Comparison of ENCODE assay signal across 8 cellular contexts in genomic region chr7:6272481-6273323, GRCh38. TPM values are rescaled to one million over a fixed set of nuclear protein-coding genes. Genes with fewer than 3 reads are reported as not detected.
A peak's percentile ranks its signal among the peaks of the same experiment; 100 is the strongest.
DNase-seq lines count a peak whose midpoint lies in the region; ATAC-seq and TF ChIP-seq lines count a peak whose summit lies in the region.

TSS of gene CYTH3 (minus strand) at chr7:6272624. CDS start at chr7:6272507, 117 bp downstream.

- no peaks in the 10 kb centered on the region for H3K36me3 Mint-ChIP-seq in activated CD8-positive, alpha-beta T cell treated with anti-CD3 and anti-CD28 coated beads, Interleukin-2, amount 10 ng/mL, durations not matched to agents 7 days and 5 days (ENCODE audit: low read depth)

- in situ Hi-C loops in GM18951 (cut with MboI; ENCODE audit: low sequenced_read_pairs, unreplicated experiment): no loop called here

- peak; percentile 83 for ATAC-seq in HG03139 (IDR thresholded peaks at IDR 0.05; ENCODE audit: unreplicated experiment)
- peak; percentile 92 for ATAC-seq in activated CD8-positive, alpha-beta T cell treated with anti-CD3 and anti-CD28 coated beads, Interleukin-2, amount 10 ng/mL, durations not matched to agents 7 days and 5 days

- CTCF ChIA-PET in activated CD8-positive, alpha-beta T cell treated with anti-CD3 and anti-CD28 coated beads, Interleukin-2, amount 10 ng/mL, durations not matched to agents 7 days and 5 days (lab: Charles Lee): interaction anchor here (0.8 kb wide), 1 partner anchor 36 kb away, joined by 4 read pairs; no protein-coding TSS in a partner anchor

- no peak within 1 kb of the TSS for H3K27ac Mint-ChIP-seq in activated CD8-positive, alpha-beta T cell treated with anti-CD3 and anti-CD28 coated beads, Interleukin-2, amount 10 ng/mL, durations not matched to agents 7 days and 5 days

- H3K27me3 Mint-ChIP-seq in activated CD8-positive, alpha-beta T cell treated with anti-CD3 and anti-CD28 coated beads, Interleukin-2, amount 10 ng/mL, durations not matched to agents 7 days and 5 days (ENCODE audit: low read depth): peaks cover 47% of the 10 kb centered on the region

- peak; percentile 75 for TF ChIP-seq POLR2A in GM18951 (IDR thresholded peaks at IDR 0.05; ENCODE audit: extremely low read depth, insufficient read depth, insufficient read length)

- H3K4me1 Mint-ChIP-seq in activated CD8-positive, alpha-beta T cell treated with anti-CD3 and anti-CD28 coated beads, Interleukin-2, amount 10 ng/mL, durations not matched to agents 7 days and 5 days (ENCODE audit: low read depth): peaks cover 15% of the 10 kb centered on the region

- POLR2A ChIA-PET in activated CD8-positive, alpha-beta T cell treated with anti-CD3 and anti-CD28 coated beads, Interleukin-2, amount 10 ng/mL, durations not matched to agents 7 days and 5 days (lab: Charles Lee): interaction anchor here (1.3 kb wide), 1 partner anchor 164 kb away, joined by 3 read pairs; no protein-coding TSS in a partner anchor

- H3K4me3 Mint-ChIP-seq in activated CD8-positive, alpha-beta T cell treated with anti-CD3 and anti-CD28 coated beads, Interleukin-2, amount 10 ng/mL, durations not matched to agents 7 days and 5 days: peak within 1 kb of the TSS; percentile 73

- DNase-seq in Ammon's horn (ENCODE audit: low spot score) (peak; percentile 91), NCI-H748 treated with DMSO at 0.1 percent for 48 hours (lab: John Stamatoyannopoulos, UW) (peak; percentile 30), medulla oblongata (ENCODE audit: extremely low spot score) (peak; percentile 90)
- DNase-seq in activated CD8-positive, alpha-beta T cell treated with anti-CD3 and anti-CD28 coated beads, Interleukin-2, amount 10 ng/mL, durations not matched to agents 7 days and 5 days: peak; percentile 77
- DNase-seq in effector CD8-positive, alpha-beta T cell (lab: John Stamatoyannopoulos, UW): peak; percentile 62
- DNase-seq in stimulated activated CD4-positive, alpha-beta T cell treated with anti-CD3 and anti-CD28 coated beads, TNF-alpha, amount 100 ng/mL, for 4 hours (ENCODE audit: low read depth in 3 of 3): peak; percentile 56 to 62 (median 57)

- H3K9me3 Mint-ChIP-seq in activated CD8-positive, alpha-beta T cell treated with anti-CD3 and anti-CD28 coated beads, Interleukin-2, amount 10 ng/mL, durations not matched to agents 7 days and 5 days (ENCODE audit: insufficient read depth): no peaks in the 10 kb centered on the region

RNA-seq across cellular contexts. Expression of gene CYTH3, which starts in this region (rescaled TPM):
- total RNA-seq in activated CD8-positive, alpha-beta T cell treated with anti-CD3 and anti-CD28 coated beads, Interleukin-2, amount 10 ng/mL, durations not matched to agents 7 days and 5 days: 1 to 10 TPM; 1.9 to 2.3 TPM

Comparison
In these comparisons a context has a peak if more than half of its experiments do, and no peak if none do; other contexts are left out.
1. Peak in every context shown above with its lines: DNase-seq and ATAC-seq.
2. DNase-seq: peak in every context shown above with its lines; median percentile 91 in Ammon's horn; 90 in medulla oblongata; 77 in activated CD8-positive, alpha-beta T cell treated with anti-CD3 and anti-CD28 coated beads, Interleukin-2, amount 10 ng/mL, durations not matched to agents 7 days and 5 days; 62 in effector CD8-positive, alpha-beta T cell; 57 in stimulated activated CD4-positive, alpha-beta T cell treated with anti-CD3 and anti-CD28 coated beads, TNF-alpha, amount 100 ng/mL, for 4 hours; 30 in NCI-H748 treated with DMSO at 0.1 percent for 48 hours.